Comparison of ENCODE assay signal across 7 cellular contexts in genomic region chr4:8241895-8242696, GRCh38. TPM values are rescaled to one million over a fixed set of nuclear protein-coding genes. Genes with fewer than 3 reads are reported as not detected.
DNase-seq lines count a peak whose midpoint lies in the region; ATAC-seq, FAIRE-seq and TF ChIP-seq lines count a peak whose summit lies in the region.

No MANE protein-coding gene starts in this region.

- no peaks in the 10 kb centered on the region for H3K27me3 Mint-ChIP-seq in activated CD4-positive, alpha-beta T cell treated with anti-CD3 and anti-CD28 coated beads, Interleukin-2, amount 10 ng/mL, durations not matched to agents 24 days and 14 days

- ATAC-seq in HG02870 (IDR thresholded peaks at IDR 0.05; ENCODE audit: unreplicated experiment), result peak; percentile 61

- H3K4me1 ChIP-seq in colonic mucosa, result no peaks in the 10 kb centered on the region

- peaks cover 6% of the 10 kb centered on the region for H3K36me3 Mint-ChIP-seq in activated CD4-positive, alpha-beta T cell treated with anti-CD3 and anti-CD28 coated beads, Interleukin-2, amount 10 ng/mL, durations not matched to agents 24 days and 14 days (ENCODE audit: low read depth)

- no peaks in the 10 kb centered on the region for H3K9me3 Mint-ChIP-seq in activated CD4-positive, alpha-beta T cell treated with anti-CD3 and anti-CD28 coated beads, Interleukin-2, amount 10 ng/mL, durations not matched to agents 24 days and 14 days

- H3K27ac ChIP-seq in colonic mucosa, result no peak overlapping the region

- TF ChIP-seq CTCF in colonic mucosa (IDR thresholded peaks at IDR 0.05) (peak; percentile 93), lower leg skin (IDR thresholded peaks at IDR 0.05) (peak in 1 of 3 donors; percentile 83)

- no peak overlapping the region for H3K9ac ChIP-seq in colonic mucosa (ENCODE audit: low read depth in 2 of 2, low read length in 2 of 2)

- no peak overlapping the region for H3K4me3 ChIP-seq in colonic mucosa
- no peak overlapping the region for H3K4me3 ChIP-seq in lower leg skin (ENCODE audit: low read depth, poor library complexity, severe bottlenecking)

- no peaks in the 10 kb centered on the region for H3K36me3 ChIP-seq in colonic mucosa

- FAIRE-seq in GM12892 (lab: Jason Lieb, UNC), result peak; percentile 74

- DNase-seq in GM12892 (ENCODE audit: insufficient read length) (peak; percentile 97), NCI-H2171 (lab: John Stamatoyannopoulos, UW) (peak; percentile 53), colonic mucosa (peak; percentile 83), lower leg skin (ENCODE audit: low spot score in 2 of 2) (peak; percentile 87 to 97)
- DNase-seq in activated CD4-positive, alpha-beta T cell treated with anti-CD3 and anti-CD28 coated beads, Interleukin-2, amount 10 ng/mL, durations not matched to agents 24 days and 14 days, result peak; percentile 94
- DNase-seq in stimulated activated CD4-positive, alpha-beta T cell treated with anti-CD3 and anti-CD28 coated beads, Interleukin-4, amount 100 ng/mL, for 4 hours, result peak; percentile 66 to 86

- H3K4me1 Mint-ChIP-seq in activated CD4-positive, alpha-beta T cell treated with anti-CD3 and anti-CD28 coated beads, Interleukin-2, amount 10 ng/mL, durations not matched to agents 24 days and 14 days, result no peaks in the 10 kb centered on the region

- H3K27me3 ChIP-seq in colonic mucosa, result no peaks in the 10 kb centered on the region

- intact Hi-C loops in activated CD4-positive, alpha-beta T cell treated with anti-CD3 and anti-CD28 coated beads, Interleukin-2, amount 10 ng/mL, durations not matched to agents 24 days and 14 days (cut with micrococcal nuclease), result loop anchor here (1.0 to 10.0 kb wide), 3 partner anchors 65 to 353 kb away; partner anchors contain the start of gene CPZ
- intact Hi-C loops in colonic mucosa (cut with DNase I) (loop anchor here (5.0 kb wide), 1 partner anchor 160 kb away; no protein-coding TSS in a partner anchor), lower leg skin (cut with DNase I; ENCODE audit: low total_unique reads) (loop anchor here (10.0 kb wide), 1 partner anchor 163 kb away; no protein-coding TSS in a partner anchor)

- TF ChIP-seq POLR2A in GM12892 (IDR thresholded peaks at IDR 0.05; ENCODE audit: low read depth, low read length), result no peak
- TF ChIP-seq POLR2A in lower leg skin (IDR thresholded peaks at IDR 0.05), result no peak

- H3K4me3 Mint-ChIP-seq in activated CD4-positive, alpha-beta T cell treated with anti-CD3 and anti-CD28 coated beads, Interleukin-2, amount 10 ng/mL, durations not matched to agents 24 days and 14 days, result no peak overlapping the region

- 33 to 43% methylated on average over 25 to 29 of the region's 29 CpGs for WGBS in lower leg skin, 2 donors

- H3K27ac Mint-ChIP-seq in activated CD4-positive, alpha-beta T cell treated with anti-CD3 and anti-CD28 coated beads, Interleukin-2, amount 10 ng/mL, durations not matched to agents 24 days and 14 days, result no peak overlapping the region

- no peaks in the 10 kb centered on the region for H3K9me3 ChIP-seq in colonic mucosa

RNA-seq across cellular contexts. Expression of gene HTRA3, which starts 27.5 kb away (rescaled TPM):
- polyA plus RNA-seq in GM12892 (2012; ENCODE audit: missing spikeins), result not detected
- total RNA-seq in activated CD4-positive, alpha-beta T cell treated with anti-CD3 and anti-CD28 coated beads, Interleukin-2, amount 10 ng/mL, durations not matched to agents 24 days and 14 days, result 0.12 TPM in 1 of 2 replicates, not detected in the other
- total RNA-seq in colonic mucosa (1 to 10 TPM; 1.3 to 5.0 TPM), lower leg skin (10 to 100 TPM in 2 of 4 donors, 1 to 10 TPM in 2; 4.0 to 18.2 (median 11.4) TPM)

RNA-seq across cellular contexts. Expression of gene SH3TC1, which starts 43.0 kb away (rescaled TPM):
- polyA plus RNA-seq in GM12892 (2012; ENCODE audit: missing spikeins), result 12.2 TPM
- 16.0 and 20.9 TPM in 2 replicates for total RNA-seq in activated CD4-positive, alpha-beta T cell treated with anti-CD3 and anti-CD28 coated beads, Interleukin-2, amount 10 ng/mL, durations not matched to agents 24 days and 14 days
- 10 to 100 TPM; 10.8 to 22.5 TPM for total RNA-seq in colonic mucosa
- total RNA-seq in lower leg skin, result 10 to 100 TPM; 10.1 to 15.9 (median 11.1) TPM
